Comparison of ENCODE assay signal across 8 cellular contexts in genomic region chr15:34969340-34970097, GRCh38. TPM values are rescaled to one million over a fixed set of nuclear protein-coding genes. Genes with fewer than 3 reads are reported as not detected.
DNase-seq lines count a peak whose midpoint lies in the region; ATAC-seq, FAIRE-seq and TF ChIP-seq lines count a peak whose summit lies in the region.

TSS of gene AQR (minus strand) at chr15:34969742. CDS start at chr15:34969613, 129 bp downstream.

- H3K36me3 ChIP-seq in psoas muscle (ENCODE audit: insufficient read depth in 1 of 2, low read depth in 1 of 2): no peaks in the 10 kb centered on the region

- peak within 1 kb of the TSS; percentile 89 for H3K27ac Mint-ChIP-seq in T-helper 1 cell treated with Interleukin-12 subunit alpha and Interleukin-12 subunit beta and Interleukin-4 antibody, amounts not matched to agents 30 μg/mL and 1 μg/mL, for 36 hours

- ATAC-seq in HG02885 (IDR thresholded peaks at IDR 0.05; ENCODE audit: poor library complexity, unreplicated experiment) (peak; percentile 98), left ventricle myocardium superior (peak; percentile 100), psoas muscle (peak; percentile 99 to 100 (median 100))

- DNase-seq in NCI-H1694 (lab: John Stamatoyannopoulos, UW): peak; percentile 96
- DNase-seq in amygdala (lab: John Stamatoyannopoulos, UW): peak; percentile 47 to 97 (median 92)
- DNase-seq in left ventricle myocardium superior: peak; percentile 96
- DNase-seq in psoas muscle: peak; percentile 93 to 97
- peak; percentile 94 for DNase-seq in urothelium cell line (ENCODE audit: low spot score)

- no peaks in the 10 kb centered on the region for H3K27me3 Mint-ChIP-seq in T-helper 1 cell treated with Interleukin-12 subunit alpha and Interleukin-12 subunit beta and Interleukin-4 antibody, amounts not matched to agents 30 μg/mL and 1 μg/mL, for 36 hours (ENCODE audit: low read depth)

- no peaks in the 10 kb centered on the region for H3K9me3 ChIP-seq in psoas muscle

- H3K27ac ChIP-seq in psoas muscle: peak within 1 kb of the TSS; percentile 90

- peaks cover 12% of the 10 kb centered on the region for H3K36me3 Mint-ChIP-seq in T-helper 1 cell treated with Interleukin-12 subunit alpha and Interleukin-12 subunit beta and Interleukin-4 antibody, amounts not matched to agents 30 μg/mL and 1 μg/mL, for 36 hours (ENCODE audit: low read depth)

- no peaks in the 10 kb centered on the region for H3K9me3 Mint-ChIP-seq in T-helper 1 cell treated with Interleukin-12 subunit alpha and Interleukin-12 subunit beta and Interleukin-4 antibody, amounts not matched to agents 30 μg/mL and 1 μg/mL, for 36 hours

- peaks cover 26% of the 10 kb centered on the region for H3K4me1 Mint-ChIP-seq in T-helper 1 cell treated with Interleukin-12 subunit alpha and Interleukin-12 subunit beta and Interleukin-4 antibody, amounts not matched to agents 30 μg/mL and 1 μg/mL, for 36 hours (ENCODE audit: low read depth)

- H3K4me1 ChIP-seq in psoas muscle: peaks cover 21% of the 10 kb centered on the region

- H3K4me3 ChIP-seq in psoas muscle: peak within 1 kb of the TSS; percentile 91

- WGBS in psoas muscle, 3 donors: 0 to 1% (median 0%) methylated on average over 44 of the region's 44 CpGs

- TF ChIP-seq POLR2A in GM15510 (IDR thresholded peaks at IDR 0.05; ENCODE audit: borderline replicate concordance, extremely low read depth, insufficient read length): peak; percentile 89

- H3K27me3 ChIP-seq in psoas muscle (ENCODE audit: insufficient read depth in 3 of 3, low read length in 2 of 3): no peaks in the 10 kb centered on the region

- peak within 1 kb of the TSS; percentile 97 for H3K4me3 Mint-ChIP-seq in T-helper 1 cell treated with Interleukin-12 subunit alpha and Interleukin-12 subunit beta and Interleukin-4 antibody, amounts not matched to agents 30 μg/mL and 1 μg/mL, for 36 hours

- peak; percentile 74 for TF ChIP-seq CTCF in psoas muscle (IDR thresholded peaks at IDR 0.05)

- FAIRE-seq in urothelium cell line (lab: Jason Lieb, UNC): no peak

- intact Hi-C loops in left ventricle myocardium superior (cut with micrococcal nuclease) (no loop called here), psoas muscle (cut with DNase I) (loop anchor here in 1 of 2 donors (1.0 kb wide), 1 partner anchor 19 kb away; the partner anchor contains the start of gene ZNF770)

RNA-seq across cellular contexts. Expression of gene AQR, which starts in this region (rescaled TPM):
- total RNA-seq in left ventricle myocardium superior (11.0 TPM), psoas muscle (10 to 100 TPM in 2 of 4 donors, 1 to 10 TPM in 2; 8.4 to 12.2 (median 9.8) TPM)
- polyA plus RNA-seq in psoas muscle: 1 to 10 TPM; 3.4 to 7.4 (median 7.1) TPM

Comparison
In these comparisons a context has a peak if more than half of its experiments do, and no peak if none do; other contexts are left out.
1. Peak in every context shown above with its lines: DNase-seq, ATAC-seq, H3K4me3 ChIP-seq and H3K27ac ChIP-seq.